22 cellular contexts compared by ENCODE assay signal in the genomic region with DNA sequence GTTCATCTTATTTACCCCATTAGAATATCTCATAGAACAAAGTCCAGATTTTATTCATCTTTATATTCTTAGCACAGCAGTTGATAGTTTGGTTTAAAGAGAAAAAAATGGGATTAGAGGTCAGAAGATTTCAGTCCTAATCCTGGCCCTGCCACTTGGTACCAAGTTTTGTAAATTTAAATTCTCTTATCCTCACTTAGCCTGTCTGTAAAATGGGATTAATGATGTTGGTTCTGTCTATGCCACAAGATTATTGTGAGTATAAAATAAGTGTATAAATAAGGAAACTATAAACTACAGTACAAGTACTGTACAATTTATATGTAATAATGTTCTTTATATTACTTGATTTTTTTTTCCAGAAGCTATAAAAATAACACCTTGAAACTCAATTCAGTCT. TPM values are rescaled to one million over a fixed set of nuclear protein-coding genes. Genes with fewer than 3 reads are reported as not detected.
A peak's percentile ranks its signal among the peaks of the same experiment; 100 is the strongest.
DNase-seq lines count a peak whose midpoint lies in the region; ATAC-seq and TF ChIP-seq lines count a peak whose summit lies in the region.
"Had no signal": no experiment of that assay in that cellular context is flagged by ENCODE, and none has a peak within 500 bp of the region (broad histone marks: within the 10 kb centered on the region; RNA-seq: fewer than 3 reads in every experiment).

No MANE protein-coding gene starts in this region.

- in situ Hi-C loops in mammary epithelial cell (cut with MboI; ENCODE audit: low sequenced_read_pairs in 2 of 2), result no loop called here

- POLR2A ChIA-PET in PC-9 (lab: Charles Lee; ENCODE audit: unreplicated experiment), result interaction anchor here (0.7 kb wide), 2 partner anchors 12 to 142 kb away, joined by 4 to 8 read pairs; no protein-coding TSS in a partner anchor

- CTCF ChIA-PET in mammary epithelial cell (lab: Charles Lee; ENCODE audit: low non-redundant PET), result interaction anchor here (0.5 to 0.6 kb wide), 2 partner anchors 37 to 80 kb away, joined by 3 read pairs; no protein-coding TSS in a partner anchor
- CTCF ChIA-PET in PC-9 (lab: Charles Lee), result interaction anchor here (1.0 kb wide), 1 partner anchor 78 kb away, joined by 3 read pairs; no protein-coding TSS in a partner anchor

- no peak for ATAC-seq in GM19328 (IDR thresholded peaks at IDR 0.05; ENCODE audit: unreplicated experiment)
- ATAC-seq: GM12878, GM23338, HCT116 had no signal

- peaks cover 5% of the 10 kb centered on the region for H3K79me2 ChIP-seq in mammary epithelial cell (ENCODE audit: insufficient read depth, low read length)
- H3K79me2 ChIP-seq in PC-9 (ENCODE audit: low read depth), result no peaks in the 10 kb centered on the region

- H3K9me2 ChIP-seq in PC-9 (ENCODE audit: insufficient read depth), result no peaks in the 10 kb centered on the region

- H3K9me3 ChIP-seq in mammary epithelial cell (replicated peaks; ENCODE audit: insufficient read depth, low read length) (no peaks in the 10 kb centered on the region), breast epithelium (no peaks in the 10 kb centered on the region), PC-9 (ENCODE audit: insufficient read depth, low read depth) (no peaks in the 10 kb centered on the region), sigmoid colon (no peaks in the 10 kb centered on the region)
- H3K9me3 ChIP-seq: BE2C; BLaER1 treated with 17β-estradiol and CSF1 and Interleukin-3, amounts not matched to agents 10 nM and 100 nM had no signal

- no peak for TF ChIP-seq EP300 in sigmoid colon (IDR thresholded peaks at IDR 0.05)

- no peak overlapping the region for H2AFZ ChIP-seq in mammary epithelial cell (ENCODE audit: low read depth, low read length)
- no peak overlapping the region for H2AFZ ChIP-seq in PC-9
- H2AFZ ChIP-seq: GM23338 had no signal

- H3K4me3 ChIP-seq in mammary epithelial cell (replicated peaks in 1 of 3; ENCODE audit: insufficient read depth in 1 of 3, low read depth in 2 of 3, low read length in 3 of 3) (no peak overlapping the region), breast epithelium (no peak overlapping the region), PC-9 (no peak overlapping the region), sigmoid colon (no peak overlapping the region)
- H3K4me3 ChIP-seq: BLaER1 treated with 17β-estradiol and CSF1 and Interleukin-3, amounts not matched to agents 10 nM and 100 nM; GM12878; GM23338 had no signal

- H3F3A ChIP-seq in PC-9 (ENCODE audit: insufficient read depth, low read depth), result peaks cover 38% of the 10 kb centered on the region

- H3K27me3 ChIP-seq in mammary epithelial cell (ENCODE audit: insufficient read depth, low read length) (no peaks in the 10 kb centered on the region), breast epithelium (no peaks in the 10 kb centered on the region), PC-9 (ENCODE audit: insufficient read depth, low read depth) (no peaks in the 10 kb centered on the region), sigmoid colon (no peaks in the 10 kb centered on the region)
- H3K27me3 ChIP-seq: BE2C; BLaER1 treated with 17β-estradiol and CSF1 and Interleukin-3, amounts not matched to agents 10 nM and 100 nM had no signal

- TF ChIP-seq CTCF in mammary epithelial cell (conservative IDR thresholded peaks at IDR 0.05 in 1 of 2, IDR thresholded peaks at IDR 0.05 in 1 of 2; ENCODE audit: extremely low read depth in 1 of 2, insufficient read depth in 1 of 2, low read depth in 1 of 2, low read length in 2 of 2) (no peak), breast epithelium (IDR thresholded peaks at IDR 0.05) (no peak), PC-9 (conservative IDR thresholded peaks at IDR 0.05) (no peak), sigmoid colon (IDR thresholded peaks at IDR 0.05) (no peak)

- no peak overlapping the region for H3K9ac ChIP-seq in mammary epithelial cell (ENCODE audit: insufficient read depth, low read length)
- H3K9ac ChIP-seq: BLaER1 treated with 17β-estradiol and CSF1 and Interleukin-3, amounts not matched to agents 10 nM and 100 nM had no signal

- no peak for TF ChIP-seq POLR2A in breast epithelium (IDR thresholded peaks at IDR 0.05)
- TF ChIP-seq POLR2A in sigmoid colon (IDR thresholded peaks at IDR 0.05), result no peak

- BruUV-seq in mammary epithelial cell (replicated peaks; lab: Mats Ljungman, UMichigan), result no TSS peak
- no TSS peak for BruUV-seq in PC-9 (replicated peaks; lab: Mats Ljungman, UMichigan)

- H3K4me2 ChIP-seq in mammary epithelial cell (ENCODE audit: insufficient read depth, low read depth, low read length) (peak overlapping the region; percentile 34), PC-9 (no peak overlapping the region)
- H3K4me2 ChIP-seq: BLaER1 treated with 17β-estradiol and CSF1 and Interleukin-3, amounts not matched to agents 10 nM and 100 nM; GM23338 had no signal

- intact Hi-C loops in mammary epithelial cell (cut with micrococcal nuclease) (no loop called here), breast epithelium (cut with DNase I; ENCODE audit: low total_unique reads) (no loop called here), PC-9 (cut with micrococcal nuclease; ENCODE audit: unreplicated experiment) (no loop called here), sigmoid colon (cut with DNase I) (no loop called here)

- H3K27ac ChIP-seq in mammary epithelial cell (ENCODE audit: insufficient read depth, low read depth, low read length) (peak overlapping the region; percentile 49), breast epithelium (no peak overlapping the region), PC-9 (peak overlapping the region; percentile 11; the same call in 1 of the 2 replicates), caudate nucleus (ENCODE audit: low read depth, low read length) (peak overlapping the region; percentile 34), sigmoid colon (no peak overlapping the region)
- H3K27ac ChIP-seq: 22Rv1; BLaER1 treated with 17β-estradiol and CSF1 and Interleukin-3, amounts not matched to agents 10 nM and 100 nM had no signal

- no peak for DNase-seq in mammary epithelial cell
- no peak for DNase-seq in breast epithelium (ENCODE audit: low spot score in 2 of 2)
- DNase-seq in PC-9, result no peak
- no peak for DNase-seq in caudate nucleus (lab: John Stamatoyannopoulos, UW)
- no peak for DNase-seq in sigmoid colon
- DNase-seq: ACHN; AML-193; BE2C; CD4-positive, alpha-beta T cell; CD8-positive, alpha-beta memory T cell; DMS 273 treated with DMSO at 0.1 percent for 48 hours; DMS79; GDM1; H9 had no signal

- no peaks in the 10 kb centered on the region for H4K20me1 ChIP-seq in mammary epithelial cell (ENCODE audit: insufficient read depth, low read length)
- H4K20me1 ChIP-seq in PC-9 (ENCODE audit: insufficient read depth), result 0 out of 2 replicates have a peak, but pooled peaks cover 7% of the 10 kb centered on the region

- dilution Hi-C loops in mammary epithelial cell (cut with HindIII; ENCODE audit: low sequenced_read_pairs), result no loop called here

- peaks cover 19% of the 10 kb centered on the region for H3K36me3 ChIP-seq in mammary epithelial cell (ENCODE audit: insufficient read depth, low read length)
- H3K36me3 ChIP-seq in breast epithelium, result no peaks in the 10 kb centered on the region
- peaks cover 51% of the 10 kb centered on the region for H3K36me3 ChIP-seq in PC-9 (ENCODE audit: low read depth)
- H3K36me3 ChIP-seq in sigmoid colon, result peaks cover 0 to 56% (median 2%) of the 10 kb centered on the region in 4 donors

- H3K4me1 ChIP-seq in mammary epithelial cell (ENCODE audit: insufficient read depth, low read length) (peaks cover 7% of the 10 kb centered on the region), breast epithelium (no peaks in the 10 kb centered on the region), PC-9 (replicated peaks; ENCODE audit: insufficient read depth) (0 out of 2 replicates have a peak, but pooled peaks cover 5% of the 10 kb centered on the region), sigmoid colon (no peaks in the 10 kb centered on the region)

RNA-seq across cellular contexts. Expression of a gene that starts 17.1 kb away (rescaled TPM):
- total RNA-seq in mammary epithelial cell (under 1 TPM; 0.33 to 0.38 TPM), breast epithelium (not detected), PC-9 (2021) (4.7 and 6.4 TPM in 2 replicates), sigmoid colon (under 1 TPM in 1 of 4 donors, not detected in 3; 0.54 TPM)
- polyA plus RNA-seq in mammary epithelial cell (not detected), sigmoid colon (under 1 TPM in 1 of 3 donors, not detected in 2; 0.06 TPM)
- not detected for polyA minus RNA-seq in mammary epithelial cell
- total RNA-seq: CD4-positive, alpha-beta T cell; CD8-positive, alpha-beta memory T cell; GM12878; GM23338; H4; H9 had no signal
- polyA plus RNA-seq: CD14-positive monocyte; CD8-positive, alpha-beta memory T cell had no signal

RNA-seq across cellular contexts. Expression of a gene that starts 38.0 kb away (rescaled TPM):
- total RNA-seq in mammary epithelial cell, result under 1 TPM; 0.17 to 0.45 TPM
- polyA plus RNA-seq in mammary epithelial cell, result 0.07 TPM
- polyA minus RNA-seq in mammary epithelial cell, result not detected
- total RNA-seq in breast epithelium, result under 1 TPM in 1 of 3 donors, not detected in 2; under 0.01 TPM
- 0.38 and 0.48 TPM in 2 replicates for total RNA-seq in PC-9 (2021)
- total RNA-seq in sigmoid colon, result under 1 TPM in 1 of 4 donors, not detected in 3; 0.28 TPM
- under 1 TPM in 2 of 3 donors, not detected in 1; 0.26 to 0.60 TPM for polyA plus RNA-seq in sigmoid colon
- total RNA-seq: H4 had no signal
- polyA plus RNA-seq: CD14-positive monocyte had no signal

RNA-seq across cellular contexts. Expression of a gene that starts 38.7 kb away (rescaled TPM):
- 10 to 100 TPM; 42.7 to 64.1 TPM for total RNA-seq in mammary epithelial cell
- 16.8 TPM for polyA plus RNA-seq in mammary epithelial cell
- polyA minus RNA-seq in mammary epithelial cell, result 96.3 TPM
- total RNA-seq in breast epithelium, result 10 to 100 TPM in 2 of 3 donors, 1 to 10 TPM in 1; 6.6 to 26.3 (median 17.4) TPM
- total RNA-seq in PC-9 (2021), result 33.0 and 60.8 TPM in 2 replicates
- total RNA-seq in sigmoid colon, result 10 to 100 TPM in 1 of 4 donors, 1 to 10 TPM in 3; 6.6 to 11.0 (median 8.9) TPM
- 1 to 10 TPM; 1.2 to 9.9 (median 1.6) TPM for polyA plus RNA-seq in sigmoid colon

Comparison
In these comparisons a context has a peak if more than half of its experiments do, and no peak if none do; other contexts are left out.
1. H3K27ac ChIP-seq: peak in mammary epithelial cell (single experiment), PC-9 (single experiment) and caudate nucleus (single experiment); none in breast epithelium (0 of 2) and sigmoid colon (0 of 4).